1 cellular context compared by ENCODE assay signal in genomic region chr5:36820900-36821299, GRCh38.
TF ChIP-seq lines count a peak whose summit lies in the region.

No MANE protein-coding gene starts in this region.

TF ChIP-seq in K562, 482 proteins besides CTCF, POLR2A, EP300 and RAD21 (continued from another document and continues in another):
- peak; percentile 95 for TF ChIP-seq BHLHE40 (IDR thresholded peaks at IDR 0.05; ENCODE audit: low read length)
- TF ChIP-seq TAF9B (IDR thresholded peaks at IDR 0.05; ENCODE audit: partially characterized antibody) = peak; percentile 33
- TF ChIP-seq TGIF2 (CRISPR knock-in tag; IDR thresholded peaks at IDR 0.05) = no peak
- peak; percentile 79 for TF ChIP-seq EHMT2 (IDR thresholded peaks at IDR 0.05)
- no peak for TF ChIP-seq ZBTB33 (CRISPR knock-in tag; IDR thresholded peaks at IDR 0.05)
- TF ChIP-seq NCOA4 (IDR thresholded peaks at IDR 0.05; ENCODE audit: partially characterized antibody) = no peak
- TF ChIP-seq NFXL1 (CRISPR knock-in tag; IDR thresholded peaks at IDR 0.05) = no peak
- TF ChIP-seq PYGO2 (tag; IDR thresholded peaks at IDR 0.05) = no peak
- no peak for TF ChIP-seq MAZ (CRISPR knock-in tag; conservative IDR thresholded peaks at IDR 0.05 in 1 of 2, IDR thresholded peaks at IDR 0.05 in 1 of 2)
- TF ChIP-seq CXXC5 (CRISPR knock-in tag; IDR thresholded peaks at IDR 0.05) = peak; percentile 85
- no peak for TF ChIP-seq TCFL5 (CRISPR knock-in tag; conservative IDR thresholded peaks at IDR 0.05)
- no peak for TF ChIP-seq ZBTB26 (CRISPR knock-in tag; IDR thresholded peaks at IDR 0.05)
- peak; percentile 71 for TF ChIP-seq LEF1 (IDR thresholded peaks at IDR 0.05)
- TF ChIP-seq POLR2H (tag; IDR thresholded peaks at IDR 0.05; ENCODE audit: low read depth) = no peak
- no peak for TF ChIP-seq ZNF217 (CRISPR knock-in tag; IDR thresholded peaks at IDR 0.05)
- TF ChIP-seq ARID2 (IDR thresholded peaks at IDR 0.05) = no peak
- peak; percentile 79 for TF ChIP-seq ZNF589 (CRISPR knock-in tag; IDR thresholded peaks at IDR 0.05; ENCODE audit: low read depth)
- peak; percentile 50; the same call in 1 of the 2 replicates for TF ChIP-seq EP400 (IDR thresholded peaks at IDR 0.05)
- no peak for TF ChIP-seq HES1 (IDR thresholded peaks at IDR 0.05; ENCODE audit: low read depth)
- TF ChIP-seq FOXJ3 (CRISPR knock-in tag; IDR thresholded peaks at IDR 0.05) = no peak
- TF ChIP-seq STAT6 (CRISPR knock-in tag; IDR thresholded peaks at IDR 0.05) = no peak
- TF ChIP-seq CHAMP1 (IDR thresholded peaks at IDR 0.05) = peak; percentile 95; the same call in 1 of the 2 replicates
- TF ChIP-seq SMAD3 (CRISPR knock-in tag; conservative IDR thresholded peaks at IDR 0.05) = no peak
- TF ChIP-seq POLR2AphosphoS5 (IDR thresholded peaks at IDR 0.05; ENCODE audit: control insufficient read depth, insufficient read depth, low read depth, low read length) = no peak
- no peak for TF ChIP-seq E2F1 (CRISPR knock-in tag; IDR thresholded peaks at IDR 0.05)
- TF ChIP-seq ATF3 (IDR thresholded peaks at IDR 0.05) = peak; percentile 36
- TF ChIP-seq ATF3 (CRISPR knock-in tag; conservative IDR thresholded peaks at IDR 0.05) = no peak
- no peak for TF ChIP-seq NCOA6 (IDR thresholded peaks at IDR 0.05)
- peak in 1 of 2 experiments; percentile 75; a peak in 1 of 4 replicates for TF ChIP-seq RCOR1 (IDR thresholded peaks at IDR 0.05; ENCODE audit: borderline replicate concordance in 1 of 2, low read depth in 2 of 2, low read length in 2 of 2)
- TF ChIP-seq ZNF764 (CRISPR knock-in tag; IDR thresholded peaks at IDR 0.05; ENCODE audit: low read depth) = no peak
- no peak for TF ChIP-seq PCBP2 (IDR thresholded peaks at IDR 0.05; ENCODE audit: low read depth, low read length, poor library complexity, severe bottlenecking)
- TF ChIP-seq MGA (IDR thresholded peaks at IDR 0.05) = peak; percentile 77
- no peak for TF ChIP-seq ZBTB9 (CRISPR knock-in tag; IDR thresholded peaks at IDR 0.05)
- TF ChIP-seq HDAC3 (IDR thresholded peaks at IDR 0.05; ENCODE audit: borderline replicate concordance, partially characterized antibody) = peak; percentile 60
- TF ChIP-seq C11orf30 (IDR thresholded peaks at IDR 0.05; ENCODE audit: low read depth) = peak; percentile 96
- TF ChIP-seq ZNF134 (CRISPR knock-in tag; conservative IDR thresholded peaks at IDR 0.05) = no peak
- TF ChIP-seq KAT8 (IDR thresholded peaks at IDR 0.05; ENCODE audit: low read depth) = no peak
